ENCODE assay signal across 8 cellular contexts in the genomic region with DNA sequence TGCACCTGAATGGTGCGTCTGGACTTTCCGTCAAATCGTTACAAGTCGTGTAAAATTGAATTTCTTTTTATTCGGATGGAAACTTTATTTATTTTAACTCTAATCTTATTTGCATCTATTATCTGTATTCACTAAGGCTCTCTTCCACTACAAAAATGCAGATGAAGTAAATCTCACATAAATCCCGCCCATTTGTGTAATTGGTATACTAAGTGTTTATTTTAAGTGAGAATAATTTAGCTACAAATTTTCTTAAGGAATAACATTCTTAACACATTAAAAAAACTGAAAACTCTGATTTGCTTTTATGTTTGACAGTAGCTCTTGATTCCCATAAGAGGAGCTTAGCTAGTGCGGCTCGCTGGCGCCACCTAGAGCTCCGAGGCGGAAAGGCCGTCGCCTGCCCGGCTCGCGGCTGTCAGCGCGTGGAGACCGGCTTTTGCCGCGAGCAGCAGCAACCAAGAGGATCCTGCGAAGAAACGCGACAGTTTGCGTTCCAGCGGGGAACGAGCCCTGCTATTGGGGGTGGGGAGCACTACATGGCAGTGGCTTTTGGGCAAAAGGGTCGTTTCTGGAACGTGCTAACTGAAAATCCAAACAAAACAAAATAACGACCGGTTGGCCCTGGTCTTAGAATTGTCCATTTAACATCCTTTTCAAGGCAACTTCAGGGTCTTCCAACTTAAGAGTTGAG.
A peak's percentile ranks its signal among the peaks of the same experiment; 100 is the strongest.
DNase-seq lines count a peak whose midpoint lies in the region; ATAC-seq and FAIRE-seq lines count a peak whose summit lies in the region.

No MANE protein-coding gene starts in this region.

- peak; percentile 84 for DNase-seq in NCI-H2171 treated with DMSO at 0.1 percent for 48 hours (lab: John Stamatoyannopoulos, UW)
- DNase-seq in activated CD4-positive, CD25-positive, alpha-beta regulatory T cell treated with anti-CD3 and anti-CD28 coated beads, Interleukin-2, amount 50 U/mL, for 72 hours = peak; percentile 91
- peak; percentile 79 for DNase-seq in cerebellar cortex (ENCODE audit: low spot score)
- DNase-seq in kidney glomerular epithelial cell (lab: John Stamatoyannopoulos, UW) = peak; percentile 58
- peak; percentile 81 for DNase-seq in stimulated activated CD4-positive, alpha-beta T cell treated with anti-CD3 and anti-CD28 coated beads, Interleukin-2, amount 100 ng/mL, for 4 hours (ENCODE audit: low read depth)

- peak; percentile 59 for ATAC-seq in HG02610 (IDR thresholded peaks at IDR 0.05; ENCODE audit: unreplicated experiment)
- no peak for ATAC-seq in HG03378 (IDR thresholded peaks at IDR 0.05; ENCODE audit: unreplicated experiment)

- peak; percentile 94 for FAIRE-seq in G401.6 (lab: Jason Lieb, UNC)
